13 cellular contexts compared by ENCODE assay signal in genomic region chr3:123105201-123106189, GRCh38. TPM values are rescaled to one million over a fixed set of nuclear protein-coding genes. Genes with fewer than 3 reads are reported as not detected.
DNase-seq lines count a peak whose midpoint lies in the region; ATAC-seq and TF ChIP-seq lines count a peak whose summit lies in the region.
"Had no signal": no experiment of that assay in that cellular context is flagged by ENCODE, and none has a peak within 500 bp of the region (broad histone marks: within the 10 kb centered on the region; RNA-seq: fewer than 3 reads in every experiment).

No MANE protein-coding gene starts in this region.

- peaks cover 18% of the 10 kb centered on the region for H3K4me1 ChIP-seq in mesodermal cell (ENCODE audit: control insufficient read depth, insufficient read depth, low read length, poor library complexity, severe bottlenecking)
- H3K4me1 ChIP-seq: foreskin keratinocyte, vagina had no signal

- no peaks in the 10 kb centered on the region for H3K9me3 ChIP-seq in mesodermal cell (ENCODE audit: control insufficient read depth, low read length)
- H3K9me3 ChIP-seq: vagina had no signal

- H3K36me3 ChIP-seq in mesodermal cell (ENCODE audit: control insufficient read depth, insufficient read depth, low read length) = peaks cover 78% of the 10 kb centered on the region

- WGBS in mesodermal cell (ENCODE audit: insufficient coverage in 2 of 2), 2 experiments = 87 to 94% methylated on average over 10 to 11 of the region's 12 CpGs

- no peak overlapping the region for H3K4me3 ChIP-seq in mesodermal cell (ENCODE audit: extremely low read depth, insufficient read depth, low read length, poor library complexity, severe bottlenecking)
- H3K4me3 ChIP-seq: vagina had no signal

- peak; percentile 58 for DNase-seq in GM10266 (ENCODE audit: extremely low spot score)
- peak; percentile 56 for DNase-seq in NAMALWA (ENCODE audit: low spot score)
- no peak for DNase-seq in NK-92 treated with Interleukin-12 subunit alpha and Interleukin-12 subunit beta, amount 100 ng/mL, for 24 hours (lab: John Stamatoyannopoulos, UW)
- DNase-seq in NCI-H187 (lab: John Stamatoyannopoulos, UW) = no peak
- DNase-seq in ureter (ENCODE audit: low spot score) = no peak
- DNase-seq: NCI-H345, Right ventricle myocardium superior had no signal

- ATAC-seq in GM21526 (IDR thresholded peaks at IDR 0.05; ENCODE audit: low FRiP score, unreplicated experiment) (peak; percentile 47), GM18519 (IDR thresholded peaks at IDR 0.05; ENCODE audit: low FRiP score, unreplicated experiment) (no peak)
- ATAC-seq: HepG2 had no signal

- peak overlapping the region; percentile 84 for H3K27ac ChIP-seq in mesodermal cell (ENCODE audit: low read depth, low read length, severe bottlenecking)
- H3K27ac ChIP-seq: foreskin keratinocyte, vagina had no signal

- no peak for TF ChIP-seq CTCF in GM10266 (IDR thresholded peaks at IDR 0.05; ENCODE audit: control insufficient read depth, insufficient read depth, low read depth, missing control alignments)

RNA-seq across cellular contexts. Expression of gene PDIA5, which starts 38.7 kb away (rescaled TPM):
- 80.7 TPM for polyA plus RNA-seq in mesodermal cell (2013, experiment 1 of 2)
- polyA plus RNA-seq in mesodermal cell (2013, experiment 2 of 2) = 74.0 TPM
- 44.2 TPM for total RNA-seq in ureter

Comparison
In these comparisons a context has a peak if more than half of its experiments do, and no peak if none do; other contexts are left out.
1. DNase-seq: peak in GM10266 (single experiment) and NAMALWA (single experiment); none in NK-92 treated with Interleukin-12 subunit alpha and Interleukin-12 subunit beta, amount 100 ng/mL, for 24 hours (single experiment), NCI-H187 (0 of 2) and ureter (single experiment).